ENCODE assay signal across 15 cellular contexts in genomic region chr1:81915937-81916336, GRCh38.
A peak's percentile ranks its signal among the peaks of the same experiment; 100 is the strongest.
DNase-seq lines count a peak whose midpoint lies in the region; TF ChIP-seq lines count a peak whose summit lies in the region.
"Had no signal": no experiment of that assay in that cellular context is flagged by ENCODE, and none has a peak within 500 bp of the region (broad histone marks: within the 10 kb centered on the region; RNA-seq: fewer than 3 reads in every experiment).

No MANE protein-coding gene starts in this region.

- H3K4me1 Mint-ChIP-seq in Calu3 (ENCODE audit: low read depth, unreplicated experiment), result peaks cover 9% of the 10 kb centered on the region
- H3K4me1 Mint-ChIP-seq in mesothelial cell of epicardium, result peaks cover 23% of the 10 kb centered on the region

- intact Hi-C loops in Calu3 (cut with micrococcal nuclease; ENCODE audit: unreplicated experiment), result no loop called here

- no peak overlapping the region for H3K27ac Mint-ChIP-seq in Calu3 (ENCODE audit: unreplicated experiment)
- no peak overlapping the region for H3K27ac Mint-ChIP-seq in mesothelial cell of epicardium

- BruUV-seq in Calu3 (replicated peaks; lab: Mats Ljungman, UMichigan), result no TSS peak

- H3K9me3 Mint-ChIP-seq in Calu3 (ENCODE audit: low read depth, unreplicated experiment) (no peaks in the 10 kb centered on the region), mesothelial cell of epicardium (no peaks in the 10 kb centered on the region)

- H3K36me3 Mint-ChIP-seq in Calu3 (ENCODE audit: insufficient read depth, unreplicated experiment) (peaks cover 5% of the 10 kb centered on the region), mesothelial cell of epicardium (no peaks in the 10 kb centered on the region)

- CTCF ChIA-PET in Calu3 (lab: Charles Lee), result no interaction called here

- DNase-seq in NCI-H510A treated with DMSO at 0.1 percent for 48 hours (lab: John Stamatoyannopoulos, UW) (peak; percentile 27), NCI-H510A (lab: John Stamatoyannopoulos, UW) (no peak), NCI-H2081 (lab: John Stamatoyannopoulos, UW) (peak; percentile 4 to 63), NCI-H774 (lab: John Stamatoyannopoulos, UW) (peak; percentile 8), Calu3 (no peak), iPS-NIHi7 (ENCODE audit: extremely low spot score) (no peak), mesothelial cell of epicardium (ENCODE audit: low spot score in 2 of 2, unreplicated experiment in 2 of 2) (no peak)
- DNase-seq in stimulated activated CD4-positive, alpha-beta T cell treated with anti-CD3 and anti-CD28 coated beads, Interleukin-15, amount 100 ng/mL, for 24 hours, result no peak
- DNase-seq: 8988T, ACHN, DMS53, H7, Kasumi-1, NCI-H2227 treated with DMSO at 0.1 percent for 48 hours, SHP77 treated with DMSO at 0.1 percent for 48 hours had no signal

- H3K4me3 Mint-ChIP-seq in Calu3 (ENCODE audit: low read depth, unreplicated experiment) (no peak overlapping the region), mesothelial cell of epicardium (no peak overlapping the region)

- no peak for TF ChIP-seq CTCF in Calu3 (IDR thresholded peaks at IDR 0.05; ENCODE audit: unreplicated experiment)
- no peak for TF ChIP-seq CTCF in mesothelial cell of epicardium (IDR thresholded peaks at IDR 0.05; ENCODE audit: unreplicated experiment)

- H3K27me3 Mint-ChIP-seq in Calu3 (ENCODE audit: unreplicated experiment) (no peaks in the 10 kb centered on the region), mesothelial cell of epicardium (ENCODE audit: low read depth) (no peaks in the 10 kb centered on the region)

Comparison
In these comparisons a context has a peak if more than half of its experiments do, and no peak if none do; other contexts are left out.
1. DNase-seq: peak in NCI-H510A treated with DMSO at 0.1 percent for 48 hours (single experiment), NCI-H2081 (2 of 2) and NCI-H774 (single experiment); none in NCI-H510A (single experiment), Calu3 (single experiment), iPS-NIHi7 (single experiment), stimulated activated CD4-positive, alpha-beta T cell treated with anti-CD3 and anti-CD28 coated beads, Interleukin-15, amount 100 ng/mL, for 24 hours (single experiment) and mesothelial cell of epicardium (0 of 2).